18 cellular contexts compared by ENCODE assay signal in the genomic region with DNA sequence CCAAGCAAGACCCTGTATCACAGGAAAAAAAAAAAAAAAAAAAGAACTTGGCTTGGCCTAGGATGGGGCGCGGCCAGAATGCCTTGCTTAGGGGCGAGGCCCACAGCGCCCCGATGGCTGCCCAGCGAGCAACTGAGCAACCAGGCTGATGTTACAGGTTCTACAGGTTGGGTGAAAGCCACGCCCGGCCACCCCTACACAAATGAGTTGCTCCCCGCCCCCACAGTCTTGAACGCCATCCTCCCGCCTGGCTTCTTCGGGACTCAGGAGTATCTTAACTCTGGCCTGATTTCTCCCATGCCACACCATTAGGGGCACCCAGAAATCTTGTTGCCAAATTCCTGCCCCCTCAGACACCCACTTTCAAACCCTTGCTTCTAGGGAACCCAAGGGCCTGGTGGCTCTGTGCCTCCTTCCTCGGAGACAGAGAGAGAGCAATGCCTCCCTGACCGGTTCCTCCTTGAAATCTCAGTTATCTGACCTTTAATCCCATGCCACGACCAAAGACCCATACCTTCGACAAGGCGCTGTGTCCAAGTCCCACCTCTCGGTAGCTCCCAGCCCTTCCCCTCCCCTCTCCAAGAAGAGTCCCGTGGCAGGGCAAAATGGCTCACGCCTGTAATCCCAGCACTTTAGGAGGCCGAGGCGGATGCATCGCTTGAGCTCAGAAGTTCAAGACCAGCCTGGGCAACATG. TPM values are rescaled to one million over a fixed set of nuclear protein-coding genes. Genes with fewer than 3 reads are reported as not detected.
A peak's percentile ranks its signal among the peaks of the same experiment; 100 is the strongest.
DNase-seq lines count a peak whose midpoint lies in the region; ATAC-seq, FAIRE-seq and TF ChIP-seq lines count a peak whose summit lies in the region.
"Had no signal": no experiment of that assay in that cellular context is flagged by ENCODE, and none has a peak within 500 bp of the region (broad histone marks: within the 10 kb centered on the region; RNA-seq: fewer than 3 reads in every experiment).

No MANE protein-coding gene starts in this region.

- H3K27me3 Mint-ChIP-seq in MCF 10A (ENCODE audit: insufficient read depth, unreplicated experiment), result no peaks in the 10 kb centered on the region

- peak overlapping the region; percentile 40 for H3K27ac Mint-ChIP-seq in MCF 10A (ENCODE audit: low read depth, unreplicated experiment)
- H3K27ac Mint-ChIP-seq: activated CD4-positive, alpha-beta T cell treated with anti-CD3 and anti-CD28 coated beads, Interleukin-2, amount 10 ng/mL, durations not matched to agents 7 days and 5 days; activated naive CD4-positive, alpha-beta T cell treated with anti-CD3 and anti-CD28 coated beads, Interleukin-2, amount 10 ng/mL, durations not matched to agents 7 days and 5 days had no signal

- H3K9me2 ChIP-seq in HCT116 (ENCODE audit: insufficient read depth), result no peaks in the 10 kb centered on the region

- H2AFZ ChIP-seq in HCT116 (ENCODE audit: low read depth, low read length, poor library complexity, severe bottlenecking), result peak overlapping the region; percentile 54

- CTCF ChIA-PET in HCT116 (lab: Charles Lee), result interaction anchor here (1.2 kb wide), 1 partner anchor 53 kb away, joined by 5 read pairs; no protein-coding TSS in a partner anchor
- CTCF ChIA-PET in MCF 10A (lab: Yijun Ruan, JAX), result interaction anchor here (1.1 to 19.2 kb wide), 5 partner anchors 10 to 68 kb away, joined by 3 to 414 read pairs (median 6); no protein-coding TSS in a partner anchor

- RAD21 ChIA-PET in HCT116 (lab: Charles Lee; ENCODE audit: low non-redundant PET in 1 of 2, low total read pairs in 2 of 2, uncharacterized antibody in 2 of 2, unreplicated experiment in 2 of 2), result interaction anchor here (0.7 to 2.0 kb wide), 2 partner anchors 53 kb away, joined by 3 to 6 read pairs; no protein-coding TSS in a partner anchor

- intact Hi-C loops in HCT116 (cut with micrococcal nuclease), result loop anchor here (2.0 to 5.0 kb wide), 2 partner anchors 34 to 68 kb away; no protein-coding TSS in a partner anchor
- intact Hi-C loops in MCF 10A (cut with micrococcal nuclease), result no loop called here
- intact Hi-C loops in left colon (cut with DNase I, micrococcal nuclease), result loop anchor here in 1 of 2 donors (10.0 kb wide), 1 partner anchor 52 kb away; no protein-coding TSS in a partner anchor

- H3K9me3 ChIP-seq in HCT116 (ENCODE audit: control insufficient read depth in 1 of 2, insufficient read depth in 1 of 2, low read depth in 1 of 2, low read length in 2 of 2) (no peaks in the 10 kb centered on the region), small intestine (ENCODE audit: control insufficient read depth, low read depth) (no peaks in the 10 kb centered on the region)
- H3K9me3 ChIP-seq: HAP-1 had no signal

- H3K36me3 Mint-ChIP-seq in MCF 10A (ENCODE audit: insufficient read depth, unreplicated experiment), result peaks cover 5% of the 10 kb centered on the region
- H3K36me3 Mint-ChIP-seq: activated naive CD4-positive, alpha-beta T cell treated with anti-CD3 and anti-CD28 coated beads, Interleukin-2, amount 10 ng/mL, durations not matched to agents 7 days and 5 days had no signal

- TF ChIP-seq POLR2A in HCT116 (IDR thresholded peaks at IDR 0.05; ENCODE audit: borderline replicate concordance, extremely low read depth, insufficient read depth, insufficient read length), result no peak

- H3K79me2 ChIP-seq in HCT116 (ENCODE audit: insufficient read depth, low read length), result peaks cover 34% of the 10 kb centered on the region

- DNase-seq in HCT116 (ENCODE audit: low read depth, low spot score), result peak; percentile 73
- peak; percentile 86 for DNase-seq in MCF 10A (ENCODE audit: unreplicated experiment)
- DNase-seq in left colon, result peak; percentile 95
- DNase-seq in small intestine, result peak; percentile 97
- no peak for DNase-seq in nucleus accumbens (lab: John Stamatoyannopoulos, UW)
- no peak for DNase-seq in NCI-H748 treated with DMSO at 0.1 percent for 48 hours (lab: John Stamatoyannopoulos, UW)
- no peak for DNase-seq in NCI-H748 (lab: John Stamatoyannopoulos, UW; ENCODE audit: unreplicated experiment)
- no peak for DNase-seq in activated T-cell treated with anti-CD3 and anti-CD28 coated beads, Interleukin-2, amount 50 U/mL, for 1 hour
- DNase-seq: activated CD4-positive, alpha-beta T cell treated with anti-CD3 and anti-CD28 coated beads, Interleukin-2, amount 10 ng/mL, durations not matched to agents 7 days and 5 days; activated naive CD4-positive, alpha-beta T cell treated with anti-CD3 and anti-CD28 coated beads, Interleukin-2, amount 10 ng/mL, durations not matched to agents 7 days and 5 days; activated T-cell treated with anti-CD3 and anti-CD28 coated beads for 4 hours; COR-L47; T1000 had no signal

- H3K27ac ChIP-seq in HCT116 (ENCODE audit: low read depth, low read length) (peak overlapping the region; percentile 90), small intestine (ENCODE audit: low read depth in 1 of 2, low read length in 1 of 2) (peak overlapping the region; percentile 94 to 99)

- H3K27me3 ChIP-seq in HCT116 (ENCODE audit: insufficient read depth, low read length), result no peaks in the 10 kb centered on the region
- H3K27me3 ChIP-seq in small intestine (ENCODE audit: control insufficient read depth in 2 of 2, insufficient read depth in 2 of 2, low read length in 2 of 2), result no peaks in the 10 kb centered on the region

- H3K36me3 ChIP-seq in HCT116 (ENCODE audit: control insufficient read depth in 1 of 2, insufficient read depth in 2 of 2, low read length in 2 of 2), result peaks cover 0 to 7% of the 10 kb centered on the region in 2 experiments; a peak in 1 of 4 replicates
- H3K36me3 ChIP-seq in small intestine (ENCODE audit: control insufficient read depth in 2 of 2, insufficient read depth in 2 of 2, low read length in 2 of 2), result peaks cover 0 to 1% of the 10 kb centered on the region in 2 donors
- H3K36me3 ChIP-seq: HAP-1 had no signal

- H3K4me1 Mint-ChIP-seq in MCF 10A (ENCODE audit: insufficient read depth, unreplicated experiment), result peaks cover 19% of the 10 kb centered on the region

- ATAC-seq in HCT116 (peak; percentile 61), left colon (peak; percentile 70)
- ATAC-seq: GM12878, Right ventricle myocardium inferior had no signal

- H3K9ac ChIP-seq in HCT116 (ENCODE audit: low read length), result peak overlapping the region; percentile 96

- WGBS in small intestine, 3 donors, result 19 to 64% (median 46%) methylated on average over 23 of the region's 23 CpGs

- no peaks in the 10 kb centered on the region for H3K9me3 Mint-ChIP-seq in MCF 10A (ENCODE audit: unreplicated experiment)
- H3K9me3 Mint-ChIP-seq: activated CD4-positive, alpha-beta T cell treated with anti-CD3 and anti-CD28 coated beads, Interleukin-2, amount 10 ng/mL, durations not matched to agents 7 days and 5 days; activated naive CD4-positive, alpha-beta T cell treated with anti-CD3 and anti-CD28 coated beads, Interleukin-2, amount 10 ng/mL, durations not matched to agents 7 days and 5 days had no signal

- H4K20me1 ChIP-seq in HCT116 (ENCODE audit: insufficient read depth), result no peaks in the 10 kb centered on the region

- no peak for FAIRE-seq in small intestine (lab: Jason Lieb, UNC)
- FAIRE-seq: GM12878 had no signal

- H3K4me3 ChIP-seq in HCT116 (replicated peaks in 1 of 2; ENCODE audit: low read depth in 1 of 2, low read length in 2 of 2) (peak overlapping the region; percentile 75 to 96), small intestine (ENCODE audit: low read depth in 1 of 2, low read length in 2 of 2) (peak overlapping the region in 1 of 2 donors; percentile 90)
- H3K4me3 ChIP-seq: GM12878, HAP-1 had no signal

- H3K4me1 ChIP-seq in HCT116 (ENCODE audit: control insufficient read depth in 1 of 2, insufficient read depth in 2 of 2, low read length in 2 of 2) (peaks cover 51 to 69% of the 10 kb centered on the region in 2 experiments), small intestine (ENCODE audit: control insufficient read depth in 2 of 2, insufficient read depth in 1 of 2, low read depth in 1 of 2, low read length in 1 of 2) (peaks cover 0 to 2% of the 10 kb centered on the region in 2 donors)
- H3K4me1 ChIP-seq: HAP-1 had no signal

- TF ChIP-seq CTCF in HCT116 (IDR thresholded peaks at IDR 0.05 in 2 of 3, conservative IDR thresholded peaks at IDR 0.05 in 1 of 3; ENCODE audit: borderline replicate concordance in 1 of 3, insufficient read depth in 1 of 3, low read depth in 2 of 3, low read length in 2 of 3), result no peak
- TF ChIP-seq CTCF in MCF 10A (IDR thresholded peaks at IDR 0.05; ENCODE audit: unreplicated experiment), result no peak

- peak overlapping the region; percentile 19 for H3K4me3 Mint-ChIP-seq in MCF 10A (ENCODE audit: unreplicated experiment)
- H3K4me3 Mint-ChIP-seq: activated CD4-positive, alpha-beta T cell treated with anti-CD3 and anti-CD28 coated beads, Interleukin-2, amount 10 ng/mL, durations not matched to agents 7 days and 5 days; activated naive CD4-positive, alpha-beta T cell treated with anti-CD3 and anti-CD28 coated beads, Interleukin-2, amount 10 ng/mL, durations not matched to agents 7 days and 5 days had no signal

- no peak for TF ChIP-seq RAD21 in HCT116 (IDR thresholded peaks at IDR 0.05; ENCODE audit: low read depth)

- peak overlapping the region; percentile 98 for H3K4me2 ChIP-seq in HCT116 (ENCODE audit: low read length)

- POLR2A ChIA-PET in HCT116 (lab: Charles Lee) (interaction anchor here (0.7 to 1.3 kb wide), 7 partner anchors 23 to 87 kb away, joined by 3 to 7 read pairs (median 4); partner anchors contain the start of genes BCAM and NECTIN2), MCF 10A (lab: Yijun Ruan, JAX) (interaction anchor here (0.7 to 1.3 kb wide), 3 partner anchors 68 to 425 kb away, joined by 3 to 5 read pairs (median 4); no protein-coding TSS in a partner anchor)

- BruUV-seq in HCT116 (replicated peaks; lab: Mats Ljungman, UMichigan), result no TSS peak
- no TSS peak for BruUV-seq in MCF 10A (replicated peaks; lab: Mats Ljungman, UMichigan)

TF ChIP-seq in HCT116, 20 proteins besides CTCF, POLR2A, EP300 and RAD21 (continues in another document):
- TF ChIP-seq FOSL1 (IDR thresholded peaks at IDR 0.05; ENCODE audit: low read depth) (no peak), ZFX (IDR thresholded peaks at IDR 0.05) (0 out of 2 replicates have a peak, but pooled peaks have one; percentile 37), EGR1 (IDR thresholded peaks at IDR 0.05; ENCODE audit: low read depth) (peak; percentile 87)

RNA-seq across cellular contexts. Expression of gene CBLC, which starts 1.1 kb away (rescaled TPM):
- total RNA-seq in HCT116 (2021; ENCODE audit: unreplicated experiment) (54.3 TPM), MCF 10A (2022) (9.6 and 14.6 TPM in 2 replicates), left colon (10 to 100 TPM; 79.1 to 84.4 TPM)
- 54.5 and 58.3 TPM in 2 replicates for polyA plus RNA-seq in HCT116 (2012)
- polyA plus RNA-seq in small intestine, result 100 to 1,000 TPM in 2 of 3 donors, 10 to 100 TPM in 1; 67.6 to 162 (median 117) TPM
- total RNA-seq: activated CD4-positive, alpha-beta T cell treated with anti-CD3 and anti-CD28 coated beads, Interleukin-2, amount 10 ng/mL, durations not matched to agents 7 days and 5 days; G401; GM12878; lung microvascular endothelial cell; Right ventricle myocardium inferior had no signal
- polyA plus RNA-seq: GM12878 had no signal

RNA-seq across cellular contexts. Expression of gene BCL3, which starts 28.0 kb away (rescaled TPM):
- total RNA-seq in HCT116 (2021; ENCODE audit: unreplicated experiment) (37.9 TPM), MCF 10A (2022) (24.4 and 32.1 TPM in 2 replicates), left colon (100 to 1,000 TPM in 1 of 2 donors, 10 to 100 TPM in 1; 81.5 to 103 TPM)
- 33.1 and 43.5 TPM in 2 replicates for polyA plus RNA-seq in HCT116 (2012)
- polyA plus RNA-seq in small intestine, result 100 to 1,000 TPM in 2 of 3 donors, 10 to 100 TPM in 1; 48.6 to 136 (median 106) TPM

RNA-seq across cellular contexts. Expression of gene BCAM, which starts 32.4 kb away (rescaled TPM):
- total RNA-seq in HCT116 (2021; ENCODE audit: unreplicated experiment) (78.7 TPM), MCF 10A (2022) (2.9 and 5.0 TPM in 2 replicates), left colon (10 to 100 TPM; 21.4 to 21.7 TPM)
- polyA plus RNA-seq in HCT116 (2012), result 64.0 and 72.3 TPM in 2 replicates
- polyA plus RNA-seq in small intestine, result 10 to 100 TPM in 1 of 3 donors, 1 to 10 TPM in 2; 2.9 to 32.6 (median 4.3) TPM
- total RNA-seq: activated CD4-positive, alpha-beta T cell treated with anti-CD3 and anti-CD28 coated beads, Interleukin-2, amount 10 ng/mL, durations not matched to agents 7 days and 5 days had no signal

Comparison
In these comparisons a context has a peak if more than half of its experiments do, and no peak if none do; other contexts are left out.
1. DNase-seq: peak in HCT116 (single experiment), MCF 10A (single experiment), left colon (2 of 2) and small intestine (single experiment); none in nucleus accumbens (0 of 56), NCI-H748 treated with DMSO at 0.1 percent for 48 hours (single experiment), NCI-H748 (single experiment) and activated T-cell treated with anti-CD3 and anti-CD28 coated beads, Interleukin-2, amount 50 U/mL, for 1 hour (single experiment).